32 cellular contexts compared by ENCODE assay signal in genomic region chr6:165519316-165519715, GRCh38.
"Had no signal": no experiment of that assay in that cellular context is flagged by ENCODE, and none has a peak within 500 bp of the region (broad histone marks: within the 10 kb centered on the region; RNA-seq: fewer than 3 reads in every experiment).

No MANE protein-coding gene starts in this region.

- H3K36me3 ChIP-seq: ascending aorta, brain microvascular endothelial cell, esophagus muscularis mucosa, gastrocnemius medialis, heart left ventricle, WERI-Rb-1 had no signal

- H3K27ac ChIP-seq: ascending aorta, brain microvascular endothelial cell, esophagus muscularis mucosa, foreskin keratinocyte, gastrocnemius medialis, heart left ventricle, WERI-Rb-1 had no signal

- H3K9me3 ChIP-seq: ascending aorta, esophagus muscularis mucosa, gastrocnemius medialis, heart left ventricle had no signal

- ATAC-seq: activated CD4-positive, CD25-positive, alpha-beta regulatory T cell treated with anti-CD3 and anti-CD28 coated beads, Interleukin-2, amount 50 U/mL, for 24 hours; activated CD8-positive, alpha-beta T cell treated with anti-CD3 and anti-CD28 coated beads for 36 hours; activated T-cell treated with anti-CD3 and anti-CD28 coated beads, Interleukin-2, amount 50 U/mL, for 4 hours; activated T-helper 17 cell treated with anti-CD3 and anti-CD28 coated beads, Interleukin-2, amount 50 U/mL, for 72 hours; effector memory CD8-positive, alpha-beta T cell; foreskin keratinocyte; gastrocnemius medialis; heart left ventricle; T-helper 17 cell had no signal

- H3K27me3 ChIP-seq: ascending aorta, brain microvascular endothelial cell, esophagus muscularis mucosa, foreskin keratinocyte, gastrocnemius medialis, heart left ventricle had no signal

- DNase-seq: activated B cell treated with CpG ODN at 0.5 μM for 24 hours; activated CD4-positive, alpha-beta T cell treated with anti-CD3 and anti-CD28 coated beads for 48 hours; activated CD4-positive, alpha-beta T cell treated with anti-CD3 and anti-CD28 coated beads, Interleukin-2, amount 50 U/mL, for 1 hour; activated CD4-positive, alpha-beta T cell treated with anti-CD3 and anti-CD28 coated beads, Interleukin-2, amount 50 U/mL, for 48 hours; activated CD8-positive, alpha-beta memory T cell treated with anti-CD3 and anti-CD28 coated beads for 24 hours; activated CD8-positive, alpha-beta T cell treated with anti-CD3 and anti-CD28 coated beads for 36 hours; activated effector memory CD4-positive, alpha-beta T cell treated with Interleukin-2 at 50 U/mL for 16 hours; activated gamma-delta T cell treated with Interleukin-2 at 50 U/mL for 16 hours; activated naive CD4-positive, alpha-beta T cell treated with anti-CD3 and anti-CD28 coated beads, Interleukin-2, amount 50 U/mL, for 16 hours; activated naive CD4-positive, alpha-beta T cell treated with Interleukin-2 at 50 U/mL for 16 hours; activated T-cell treated with anti-CD3 and anti-CD28 coated beads, Interleukin-2, amount 50 U/mL, for 4 hours; amygdala; brain microvascular endothelial cell; cortex of kidney; dermis blood vessel endothelial cell; effector CD4-positive, alpha-beta T cell; effector memory CD8-positive, alpha-beta T cell; erythroblast; foreskin keratinocyte; gastrocnemius medialis; glutamatergic neuron; heart left ventricle; T-helper 1 cell; T-helper 17 cell; T1000; WERI-Rb-1 had no signal

- H3K4me3 ChIP-seq: ascending aorta, esophagus muscularis mucosa, gastrocnemius medialis, heart left ventricle had no signal

- H3K4me1 ChIP-seq: ascending aorta, esophagus muscularis mucosa, foreskin keratinocyte, gastrocnemius medialis had no signal

- FAIRE-seq: bronchial epithelial cell, colon had no signal
